In genomic region chr18:64119916-64120315, GRCh38 we compare ENCODE assay signal across 12 cellular contexts. TPM values are rescaled to one million over a fixed set of nuclear protein-coding genes. Genes with fewer than 3 reads are reported as not detected.
DNase-seq lines count a peak whose midpoint lies in the region; ATAC-seq and TF ChIP-seq lines count a peak whose summit lies in the region.
"Had no signal": no experiment of that assay in that cellular context is flagged by ENCODE, and none has a peak within 500 bp of the region (broad histone marks: within the 10 kb centered on the region; RNA-seq: fewer than 3 reads in every experiment).

No MANE protein-coding gene starts in this region.

- no peaks in the 10 kb centered on the region for H3K9me3 ChIP-seq in DOHH2 (ENCODE audit: control insufficient read depth, insufficient read depth, low read length)
- H3K9me3 ChIP-seq in mesenchymal stem cell (ENCODE audit: control insufficient read depth, low read length): no peaks in the 10 kb centered on the region
- H3K9me3 ChIP-seq: Caco-2 had no signal

- H3K4me3 ChIP-seq in DOHH2 (ENCODE audit: low read length) (no peak overlapping the region), KMS-11 (IDR thresholded peaks at IDR 0.05; ENCODE audit: insufficient read depth, low read depth, low read length) (no peak overlapping the region), mesendoderm (ENCODE audit: low read length) (no peak overlapping the region), mesenchymal stem cell (ENCODE audit: insufficient read depth in 1 of 2, low read depth in 1 of 2, low read length in 2 of 2) (no peak overlapping the region)
- H3K4me3 ChIP-seq: dorsolateral prefrontal cortex had no signal

- no peaks in the 10 kb centered on the region for H3F3A ChIP-seq in DOHH2 (ENCODE audit: control insufficient read depth, insufficient read depth)

- H3K4ac ChIP-seq in mesendoderm (ENCODE audit: low read depth, low read length) (no peak overlapping the region), mesenchymal stem cell (ENCODE audit: low read depth in 1 of 2, low read length in 2 of 2) (no peak overlapping the region)

- H3K27me3 ChIP-seq in DOHH2 (ENCODE audit: control insufficient read depth, low read length): no peaks in the 10 kb centered on the region
- H3K27me3 ChIP-seq in KMS-11 (ENCODE audit: insufficient read depth, low read depth): no peaks in the 10 kb centered on the region
- no peaks in the 10 kb centered on the region for H3K27me3 ChIP-seq in mesendoderm (ENCODE audit: insufficient read depth, low read length, poor library complexity)
- peaks cover 0 to 3% of the 10 kb centered on the region in 2 experiments for H3K27me3 ChIP-seq in mesenchymal stem cell (ENCODE audit: control insufficient read depth in 1 of 2, insufficient read depth in 1 of 2, low read length in 2 of 2)

- H3K14ac ChIP-seq in mesenchymal stem cell (ENCODE audit: low read length in 2 of 2): no peak overlapping the region

- H3K79me1 ChIP-seq in mesendoderm (ENCODE audit: low read length): no peaks in the 10 kb centered on the region
- H3K79me1 ChIP-seq in mesenchymal stem cell (replicated peaks; ENCODE audit: low read length, poor library complexity, severe bottlenecking): no peaks in the 10 kb centered on the region

- no peak overlapping the region for H4K8ac ChIP-seq in mesendoderm (ENCODE audit: low read depth, low read length)
- no peak overlapping the region for H4K8ac ChIP-seq in mesenchymal stem cell (ENCODE audit: low read length)

- H4K5ac ChIP-seq in mesendoderm (ENCODE audit: low read length): no peak overlapping the region

- H3K4me1 ChIP-seq in DOHH2 (ENCODE audit: control insufficient read depth, low read length) (no peaks in the 10 kb centered on the region), KMS-11 (ENCODE audit: low read depth, poor library complexity, severe bottlenecking) (peaks cover 17% of the 10 kb centered on the region), mesendoderm (ENCODE audit: control insufficient read depth, low read depth, low read length) (peaks cover 3% of the 10 kb centered on the region), mesenchymal stem cell (ENCODE audit: control insufficient read depth, insufficient read depth, low read depth, low read length) (no peaks in the 10 kb centered on the region)
- H3K4me1 ChIP-seq: Caco-2 had no signal

- TF ChIP-seq CTCF in DOHH2 (IDR thresholded peaks at IDR 0.05; ENCODE audit: low read depth, low read length, poor library complexity, severe bottlenecking): peak; percentile 20
- peak; percentile 60; the same call in 1 of the 2 replicates for TF ChIP-seq CTCF in KMS-11 (conservative IDR thresholded peaks at IDR 0.05; ENCODE audit: low read depth, low read length)
- 0 out of 2 replicates have a peak, but pooled peaks have one; percentile 7 for TF ChIP-seq CTCF in RWPE1 (conservative IDR thresholded peaks at IDR 0.05; ENCODE audit: low read depth)

- WGBS in mesendoderm (ENCODE audit: extremely low coverage, insufficient coverage, low lambda C conversion rate): no CpG with 5 or more reads among the region's 1 CpG
- WGBS in mesenchymal stem cell: no CpG with 5 or more reads among the region's 1 CpG

- H4K91ac ChIP-seq in mesenchymal stem cell (ENCODE audit: low read length): no peak overlapping the region

- H3K23ac ChIP-seq in mesendoderm (ENCODE audit: low read length) (no peak overlapping the region), mesenchymal stem cell (ENCODE audit: low read length in 2 of 2) (no peak overlapping the region)

- H2AFZ ChIP-seq in KMS-11 (ENCODE audit: low read depth): no peak overlapping the region
- no peak overlapping the region for H2AFZ ChIP-seq in mesenchymal stem cell (ENCODE audit: low read depth, low read length)

- no peak overlapping the region for H3K56ac ChIP-seq in mesendoderm (ENCODE audit: low read length)

- H3K18ac ChIP-seq in mesendoderm (ENCODE audit: low read length) (no peak overlapping the region), mesenchymal stem cell (ENCODE audit: low read depth in 1 of 2, low read length in 2 of 2) (no peak overlapping the region)

- no peak overlapping the region for H2AK5ac ChIP-seq in mesendoderm (ENCODE audit: low read length)
- no peak overlapping the region for H2AK5ac ChIP-seq in mesenchymal stem cell (ENCODE audit: low read length, severe bottlenecking)

- no peak for ATAC-seq in HG03135 (IDR thresholded peaks at IDR 0.05; ENCODE audit: unreplicated experiment)

- H2BK12ac ChIP-seq in mesenchymal stem cell (ENCODE audit: low read length in 2 of 2): no peak overlapping the region

- POLR2A ChIA-PET in RWPE1 (lab: Yijun Ruan, JAX; ENCODE audit: low non-redundant PET): no interaction called here

- no peak overlapping the region for H2BK5ac ChIP-seq in mesendoderm (ENCODE audit: low read length)
- H2BK5ac ChIP-seq in mesenchymal stem cell (ENCODE audit: low read depth, low read length, poor library complexity, severe bottlenecking): no peak overlapping the region

- no peaks in the 10 kb centered on the region for H3K36me3 ChIP-seq in DOHH2 (ENCODE audit: control insufficient read depth, low read length)
- no peaks in the 10 kb centered on the region for H3K36me3 ChIP-seq in KMS-11 (ENCODE audit: insufficient read depth)
- H3K36me3 ChIP-seq in mesendoderm (ENCODE audit: control insufficient read depth, insufficient read depth, low read length): no peaks in the 10 kb centered on the region
- H3K36me3 ChIP-seq in mesenchymal stem cell (ENCODE audit: control insufficient read depth in 1 of 2, insufficient read depth in 2 of 2, low read depth in 1 of 2, low read length in 2 of 2): no peaks in the 10 kb centered on the region

- DNase-seq in RWPE1 (ENCODE audit: low spot score) (no peak), mesendoderm (no peak), mesenchymal stem cell (no peak)
- DNase-seq in stimulated activated CD4-positive, alpha-beta T cell treated with anti-CD3 and anti-CD28 coated beads, Interleukin-12 subunit alpha, Interleukin-12 subunit beta, amount 100 ng/mL, for 4 hours: no peak
- DNase-seq: Caco-2; dorsolateral prefrontal cortex; nephron progenitor cell; NK-92 treated with Interleukin-12 subunit alpha and Interleukin-12 subunit beta, amount 100 ng/mL, for 24 hours; T-helper 2 cell had no signal

- no peak overlapping the region for H2BK120ac ChIP-seq in mesendoderm (ENCODE audit: low read depth, low read length)
- H2BK120ac ChIP-seq in mesenchymal stem cell (ENCODE audit: low read depth, low read length): no peak overlapping the region

- H3K9ac ChIP-seq in KMS-11 (no peak overlapping the region), mesendoderm (ENCODE audit: low read length) (no peak overlapping the region), mesenchymal stem cell (ENCODE audit: low read length) (no peak overlapping the region)

- H3K9me2 ChIP-seq in DOHH2 (replicated peaks; ENCODE audit: control insufficient read depth, low read length): no peaks in the 10 kb centered on the region

- CTCF ChIA-PET in RWPE1 (lab: Yijun Ruan, JAX): interaction anchor here (0.7 kb wide), 1 partner anchor 1852 kb away, joined by 4 read pairs; no protein-coding TSS in a partner anchor

- H3K4me2 ChIP-seq in DOHH2 (ENCODE audit: low read length) (no peak overlapping the region), KMS-11 (no peak overlapping the region), mesendoderm (ENCODE audit: low read length) (no peak overlapping the region), mesenchymal stem cell (ENCODE audit: low read length, poor library complexity, severe bottlenecking) (no peak overlapping the region)

- H3K79me2 ChIP-seq in DOHH2 (ENCODE audit: control insufficient read depth, low read length) (no peaks in the 10 kb centered on the region), KMS-11 (ENCODE audit: insufficient read depth, low read depth) (no peaks in the 10 kb centered on the region), mesendoderm (ENCODE audit: control insufficient read depth, insufficient read depth, low read length) (no peaks in the 10 kb centered on the region)

- H4K20me1 ChIP-seq in DOHH2 (ENCODE audit: control insufficient read depth, insufficient read depth, low read depth, low read length) (no peaks in the 10 kb centered on the region), KMS-11 (ENCODE audit: insufficient read depth) (no peaks in the 10 kb centered on the region)

- no peak overlapping the region for H3K27ac ChIP-seq in DOHH2 (ENCODE audit: low read depth, low read length)
- no peak overlapping the region for H3K27ac ChIP-seq in KMS-11
- no peak overlapping the region for H3K27ac ChIP-seq in RWPE1
- H3K27ac ChIP-seq in mesendoderm (ENCODE audit: low read depth, low read length): no peak overlapping the region
- H3K27ac ChIP-seq in mesenchymal stem cell (ENCODE audit: low read length, poor library complexity, severe bottlenecking): no peak overlapping the region
- H3K27ac ChIP-seq: dorsolateral prefrontal cortex had no signal

- H2BK15ac ChIP-seq in mesendoderm (replicated peaks; ENCODE audit: low read depth): peak overlapping the region; percentile 57
- H2BK15ac ChIP-seq in mesenchymal stem cell (ENCODE audit: low read depth, poor library complexity, severe bottlenecking): no peak overlapping the region

RNA-seq across cellular contexts. Expression of gene LINC00305, which starts 29.0 kb away (rescaled TPM):
- not detected for polyA plus RNA-seq in mesendoderm (2013, experiment 1 of 2)
- not detected for polyA plus RNA-seq in mesendoderm (2013, experiment 2 of 2)
- not detected for polyA plus RNA-seq in mesenchymal stem cell (2013, experiment 1 of 2)
- polyA plus RNA-seq in mesenchymal stem cell (2013, experiment 2 of 2): not detected

Comparison
In these comparisons a context has a peak if more than half of its experiments do, and no peak if none do; other contexts are left out.
1. CTCF ChIP-seq: peak in every context shown above with its lines; median percentile 60 in KMS-11; 20 in DOHH2; 7 in RWPE1.